ENCODE assay signal across 21 cellular contexts in the genomic region with DNA sequence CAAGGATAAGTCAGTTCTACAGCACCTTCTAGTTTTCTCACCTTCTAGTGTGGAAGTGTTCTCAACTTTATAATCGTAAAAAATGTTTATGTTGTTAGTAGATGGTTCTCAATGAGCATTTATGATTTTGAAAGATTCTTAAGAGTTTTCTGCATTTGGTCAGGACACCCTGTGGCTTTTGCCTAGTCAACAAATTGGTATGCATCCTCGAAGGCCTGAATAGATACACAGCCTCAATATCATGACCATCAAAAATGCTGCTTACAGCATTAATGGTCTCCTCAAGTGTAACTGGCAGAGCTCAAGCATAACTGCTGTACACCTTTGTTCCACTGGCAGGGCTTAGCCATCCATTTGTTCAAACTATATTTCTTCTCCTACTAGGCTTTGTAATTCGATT.
DNase-seq lines count a peak whose midpoint lies in the region; ATAC-seq and TF ChIP-seq lines count a peak whose summit lies in the region.
"Had no signal": no experiment of that assay in that cellular context is flagged by ENCODE, and none has a peak within 500 bp of the region (broad histone marks: within the 10 kb centered on the region; RNA-seq: fewer than 3 reads in every experiment).

No MANE protein-coding gene starts in this region.

- POLR2A ChIA-PET in AG04449 (lab: Yijun Ruan, JAX): no interaction called here

- no peak for ATAC-seq in HG03460 (IDR thresholded peaks at IDR 0.05; ENCODE audit: unreplicated experiment)
- ATAC-seq: activated CD4-positive, alpha-beta T cell treated with anti-CD3 and anti-CD28 coated beads for 36 hours; left lobe of liver had no signal

- no peaks in the 10 kb centered on the region for H3K4me1 ChIP-seq in adipocyte (ENCODE audit: control insufficient read depth, insufficient read depth, low read length)

- H3K4me3 ChIP-seq in AG04449 (ENCODE audit: low read depth, low read length): no peak overlapping the region
- no peak overlapping the region for H3K4me3 ChIP-seq in adipocyte (ENCODE audit: low read length)
- H3K4me3 ChIP-seq in fibroblast of pulmonary artery (replicated peaks; ENCODE audit: low read depth, low read length): no peak overlapping the region
- H3K4me3 ChIP-seq: sigmoid colon had no signal

- no peak overlapping the region for H3K9ac ChIP-seq in adipocyte (ENCODE audit: low read length)

- CTCF ChIA-PET in AG04449 (lab: Yijun Ruan, JAX): interaction anchor here (0.8 to 2.4 kb wide), 4 partner anchors 94 to 1139 kb away, joined by 3 to 19 read pairs (median 4); no protein-coding TSS in a partner anchor

- no peaks in the 10 kb centered on the region for H3K9me3 ChIP-seq in adipocyte (ENCODE audit: control insufficient read depth, low read length)
- H3K9me3 ChIP-seq: sigmoid colon had no signal

- DNase-seq in AG04449 (ENCODE audit: low read depth, low spot score): peak; percentile 26
- DNase-seq in HCEC 1CT: peak; percentile 71
- DNase-seq in adipocyte (ENCODE audit: low read depth): peak; percentile 45
- peak; percentile 8 for DNase-seq in fibroblast of pulmonary artery (ENCODE audit: low read depth)
- no peak for DNase-seq in T1000 (lab: John Stamatoyannopoulos, UW)
- no peak for DNase-seq in activated T-cell treated with anti-CD3 and anti-CD28 coated beads, Interleukin-2, amount 50 U/mL, for 48 hours
- no peak for DNase-seq in GM20000 (ENCODE audit: low spot score)
- DNase-seq: activated CD4-positive, alpha-beta T cell treated with anti-CD3 and anti-CD28 coated beads for 36 hours; CD8-positive, alpha-beta memory T cell; DND-41; MM.1S; NCI-H1436 treated with DMSO at 0.1 percent for 48 hours; NCI-H69; nephron progenitor cell; SIG-M5; sigmoid colon; stimulated activated CD4-positive, alpha-beta T cell treated with anti-CD3 and anti-CD28 coated beads, Interleukin-2, amount 100 ng/mL, for 24 hours; stimulated activated naive CD4-positive, alpha-beta T cell; T-helper 1 cell had no signal

- H3K36me3 ChIP-seq in adipocyte (ENCODE audit: control insufficient read depth, insufficient read depth, low read length, severe bottlenecking): no peaks in the 10 kb centered on the region
- H3K36me3 ChIP-seq: sigmoid colon had no signal

- no peaks in the 10 kb centered on the region for H3K27me3 ChIP-seq in adipocyte (replicated peaks; ENCODE audit: control insufficient read depth, insufficient read depth, low read length)
- H3K27me3 ChIP-seq: sigmoid colon had no signal

- TF ChIP-seq CTCF in AG04449 (IDR thresholded peaks at IDR 0.05; ENCODE audit: insufficient read depth, low read length, missing control alignments) (no peak), fibroblast of pulmonary artery (IDR thresholded peaks at IDR 0.05; ENCODE audit: low read length, missing control alignments) (no peak), GM20000 (IDR thresholded peaks at IDR 0.05; ENCODE audit: extremely low read depth, missing control alignments) (no peak)

Comparison
In these comparisons a context has a peak if more than half of its experiments do, and no peak if none do; other contexts are left out.
1. DNase-seq: peak in AG04449 (single experiment), HCEC 1CT (single experiment), adipocyte (single experiment) and fibroblast of pulmonary artery (single experiment); none in T1000 (single experiment), activated T-cell treated with anti-CD3 and anti-CD28 coated beads, Interleukin-2, amount 50 U/mL, for 48 hours (0 of 2) and GM20000 (single experiment).